Comparison of ENCODE assay signal across 1 cellular context in the genomic region with DNA sequence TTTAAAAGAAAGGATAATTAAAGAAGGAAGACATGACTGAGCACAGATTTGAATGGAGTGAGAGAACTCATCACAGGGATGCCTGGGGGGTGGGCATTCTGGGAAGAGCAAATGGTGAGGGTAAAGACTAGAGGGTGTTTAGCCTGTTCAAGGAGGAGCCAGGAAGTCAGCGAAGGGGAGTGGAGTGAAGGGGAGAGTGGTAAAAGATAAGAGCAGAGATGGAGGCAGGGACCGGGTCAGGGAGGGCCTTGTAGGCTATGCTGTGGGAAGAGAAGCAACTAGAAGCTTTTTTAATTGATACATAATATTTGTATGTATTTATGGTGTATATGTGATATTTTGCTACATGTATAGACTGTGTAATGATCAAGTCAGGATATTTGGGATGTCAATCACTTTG.
A peak's percentile ranks its signal among the peaks of the same experiment; 100 is the strongest.
TF ChIP-seq lines count a peak whose summit lies in the region.

No MANE protein-coding gene starts in this region.

TF ChIP-seq in H1, 55 proteins besides CTCF, POLR2A, EP300 and RAD21:
- no peak for TF ChIP-seq CEBPB (IDR thresholded peaks at IDR 0.05; ENCODE audit: low read depth, low read length)
- TF ChIP-seq RNF2 (IDR thresholded peaks at IDR 0.05; ENCODE audit: borderline replicate concordance, low read depth, low read length, missing control alignments, poor library complexity, severe bottlenecking) = no peak
- peak; percentile 66; the same call in 1 of the 2 replicates for TF ChIP-seq SP1 (IDR thresholded peaks at IDR 0.05; ENCODE audit: low read depth, low read length)
- TF ChIP-seq TAF7 (optimal IDR thresholded peaks at IDR 0.05; ENCODE audit: borderline replicate concordance, low read depth, low read length) = no peak
